ENCODE assay signal across 17 cellular contexts in genomic region chr11:104531894-104532293, GRCh38.
"Had no signal": no experiment of that assay in that cellular context is flagged by ENCODE, and none has a peak within 500 bp of the region (broad histone marks: within the 10 kb centered on the region; RNA-seq: fewer than 3 reads in every experiment).

No MANE protein-coding gene starts in this region.

- H3K36me3 Mint-ChIP-seq: activated naive CD8-positive, alpha-beta T cell treated with anti-CD3 and anti-CD28 coated beads for 36 hours; brain; mesothelial cell of epicardium had no signal

- H3K4me1 Mint-ChIP-seq: activated CD4-positive, alpha-beta T cell treated with anti-CD3 and anti-CD28 coated beads, Interleukin-2, amount 10 ng/mL, durations not matched to agents 7 days and 5 days; activated naive CD8-positive, alpha-beta T cell treated with anti-CD3 and anti-CD28 coated beads for 36 hours; stimulated activated naive CD8-positive, alpha-beta T cell treated with anti-CD3 and anti-CD28 coated beads, Interleukin-15, amount 100 ng/mL, for 72 hours had no signal

- H3K36me3 ChIP-seq: heart right ventricle, ovary, upper lobe of left lung had no signal

- H3K27me3 Mint-ChIP-seq: brain had no signal

- H3K27ac Mint-ChIP-seq: activated CD4-positive, alpha-beta T cell treated with anti-CD3 and anti-CD28 coated beads, Interleukin-2, amount 10 ng/mL, durations not matched to agents 7 days and 5 days; activated naive CD8-positive, alpha-beta T cell treated with anti-CD3 and anti-CD28 coated beads for 36 hours; activated T-cell treated with anti-CD3 and anti-CD28 coated beads, Interleukin-2, amount 50 U/mL, for 72 hours; mesothelial cell of epicardium had no signal

- H3K27me3 ChIP-seq: heart right ventricle, ovary, upper lobe of left lung had no signal

- H3K4me1 ChIP-seq: upper lobe of left lung had no signal

- FAIRE-seq: frontal cortex had no signal

- DNase-seq: activated CD8-positive, alpha-beta memory T cell treated with anti-CD3 and anti-CD28 coated beads, Interleukin-2, amount 50 U/mL, for 48 hours; activated naive CD8-positive, alpha-beta T cell treated with anti-CD3 and anti-CD28 coated beads for 36 hours; activated T-cell treated with anti-CD3 and anti-CD28 coated beads, Interleukin-2, amount 50 U/mL, for 72 hours; amygdala; cortex of kidney; effector memory CD4-positive, alpha-beta T cell; heart right ventricle; left cardiac atrium; ovary; stimulated activated CD4-positive, alpha-beta T cell treated with anti-CD3 and anti-CD28 coated beads, Interleukin-1b, Interleukin-23, amount 100 ng/mL, for 48 hours; stimulated activated naive CD8-positive, alpha-beta T cell treated with anti-CD3 and anti-CD28 coated beads, Interleukin-15, amount 100 ng/mL, for 72 hours; upper lobe of left lung had no signal

- H3K9me3 ChIP-seq: heart right ventricle, ovary, upper lobe of left lung had no signal

- H3K9me3 Mint-ChIP-seq: activated CD4-positive, alpha-beta T cell treated with anti-CD3 and anti-CD28 coated beads, Interleukin-2, amount 10 ng/mL, durations not matched to agents 7 days and 5 days; activated naive CD8-positive, alpha-beta T cell treated with anti-CD3 and anti-CD28 coated beads for 36 hours; activated T-cell treated with anti-CD3 and anti-CD28 coated beads, Interleukin-2, amount 50 U/mL, for 72 hours; mesothelial cell of epicardium; stimulated activated naive CD8-positive, alpha-beta T cell treated with anti-CD3 and anti-CD28 coated beads, Interleukin-15, amount 100 ng/mL, for 72 hours had no signal

- H3K4me3 Mint-ChIP-seq: activated CD4-positive, alpha-beta T cell treated with anti-CD3 and anti-CD28 coated beads, Interleukin-2, amount 10 ng/mL, durations not matched to agents 7 days and 5 days; activated naive CD8-positive, alpha-beta T cell treated with anti-CD3 and anti-CD28 coated beads for 36 hours; activated T-cell treated with anti-CD3 and anti-CD28 coated beads, Interleukin-2, amount 50 U/mL, for 72 hours; brain; mesothelial cell of epicardium; stimulated activated naive CD8-positive, alpha-beta T cell treated with anti-CD3 and anti-CD28 coated beads, Interleukin-15, amount 100 ng/mL, for 72 hours had no signal

- H3K4me3 ChIP-seq: heart right ventricle, lung, ovary, upper lobe of left lung had no signal

- H3K27ac ChIP-seq: heart right ventricle, ovary, upper lobe of left lung had no signal
